Comparison of ENCODE assay signal across 17 cellular contexts in the genomic region with DNA sequence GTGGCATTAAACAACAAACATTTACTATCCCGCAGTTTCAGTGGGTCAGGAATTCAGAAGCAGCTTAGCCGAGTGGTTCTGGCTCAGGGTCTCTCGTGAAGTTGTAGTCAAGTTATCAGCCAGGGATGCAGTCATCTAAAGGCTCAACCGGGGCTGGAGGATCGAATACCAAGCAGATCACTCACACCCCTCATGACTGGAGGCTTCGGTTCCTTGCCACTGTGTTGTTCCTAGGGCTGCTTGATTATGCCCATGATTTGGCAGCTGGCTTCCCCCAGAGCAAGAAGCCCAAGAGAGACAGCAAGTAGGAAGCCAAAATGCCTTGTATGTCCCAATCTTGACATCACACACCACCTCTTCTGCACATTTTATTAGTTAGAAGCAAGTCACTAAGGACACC. TPM values are rescaled to one million over a fixed set of nuclear protein-coding genes. Genes with fewer than 3 reads are reported as not detected.
A peak's percentile ranks its signal among the peaks of the same experiment; 100 is the strongest.
DNase-seq lines count a peak whose midpoint lies in the region; ATAC-seq and TF ChIP-seq lines count a peak whose summit lies in the region.
"Had no signal": no experiment of that assay in that cellular context is flagged by ENCODE, and none has a peak within 500 bp of the region (broad histone marks: within the 10 kb centered on the region; RNA-seq: fewer than 3 reads in every experiment).

No MANE protein-coding gene starts in this region.

- H3K36me3 Mint-ChIP-seq in type B pancreatic cell (no peaks in the 10 kb centered on the region), immature natural killer cell (no peaks in the 10 kb centered on the region)
- no peaks in the 10 kb centered on the region for H3K36me3 Mint-ChIP-seq in activated T-helper 17 cell treated with anti-CD3 and anti-CD28 coated beads, Interleukin-2, amount 50 U/mL, for 72 hours (ENCODE audit: low read depth)
- H3K36me3 Mint-ChIP-seq: CD8-positive, alpha-beta memory T cell had no signal

- H3K4me3 Mint-ChIP-seq in type B pancreatic cell (no peak overlapping the region), immature natural killer cell (no peak overlapping the region)
- no peak overlapping the region for H3K4me3 Mint-ChIP-seq in activated T-helper 17 cell treated with anti-CD3 and anti-CD28 coated beads, Interleukin-2, amount 50 U/mL, for 72 hours
- H3K4me3 Mint-ChIP-seq: CD8-positive, alpha-beta memory T cell had no signal

- DNase-seq in HS-27A (ENCODE audit: low read depth) (peak; percentile 66), amniotic epithelial cell (ENCODE audit: low read depth) (peak; percentile 70), hepatic stellate cell (ENCODE audit: low spot score) (peak; percentile 70), type B pancreatic cell (ENCODE audit: extremely low spot score, unreplicated experiment) (no peak), immature natural killer cell (no peak)
- DNase-seq: activated CD4-positive, alpha-beta T cell treated with anti-CD3 and anti-CD28 coated beads, Interleukin-2, amount 50 U/mL, for 1 hour; activated T-cell treated with anti-CD3 and anti-CD28 coated beads, Interleukin-2, amount 50 U/mL, for 48 hours; adrenal gland; CD8-positive, alpha-beta memory T cell; dermis blood vessel endothelial cell; foreskin melanocyte; KG1; NCI-H1694 treated with DMSO at 0.1 percent for 48 hours; stimulated activated CD4-positive, alpha-beta T cell treated with anti-CD3 and anti-CD28 coated beads, Interleukin-4, amount 100 ng/mL, for 1 hour had no signal

- no peak for TF ChIP-seq CTCF in type B pancreatic cell (conservative IDR thresholded peaks at IDR 0.05)

- ATAC-seq in HG02981 (IDR thresholded peaks at IDR 0.05; ENCODE audit: unreplicated experiment) = no peak
- no peak for ATAC-seq in activated T-helper 17 cell treated with anti-CD3 and anti-CD28 coated beads, Interleukin-2, amount 50 U/mL, for 72 hours (replicated peaks)
- ATAC-seq: Right ventricle myocardium inferior had no signal

- H3K27me3 Mint-ChIP-seq in type B pancreatic cell = no peaks in the 10 kb centered on the region
- peaks cover 10% of the 10 kb centered on the region for H3K27me3 Mint-ChIP-seq in activated T-helper 17 cell treated with anti-CD3 and anti-CD28 coated beads, Interleukin-2, amount 50 U/mL, for 72 hours
- H3K27me3 Mint-ChIP-seq in immature natural killer cell (ENCODE audit: low read depth in 3 of 3) = peaks cover 0 to 5% (median 5%) of the 10 kb centered on the region in 3 donors

- H3K9me3 Mint-ChIP-seq in type B pancreatic cell (no peaks in the 10 kb centered on the region), immature natural killer cell (no peaks in the 10 kb centered on the region)
- no peaks in the 10 kb centered on the region for H3K9me3 Mint-ChIP-seq in activated T-helper 17 cell treated with anti-CD3 and anti-CD28 coated beads, Interleukin-2, amount 50 U/mL, for 72 hours
- H3K9me3 Mint-ChIP-seq: CD8-positive, alpha-beta memory T cell had no signal

- H3K27ac Mint-ChIP-seq in type B pancreatic cell (peak overlapping the region; percentile 99), immature natural killer cell (no peak overlapping the region)
- H3K27ac Mint-ChIP-seq in activated T-helper 17 cell treated with anti-CD3 and anti-CD28 coated beads, Interleukin-2, amount 50 U/mL, for 72 hours = no peak overlapping the region
- H3K27ac Mint-ChIP-seq: CD8-positive, alpha-beta memory T cell had no signal

- H3K4me1 Mint-ChIP-seq in type B pancreatic cell (ENCODE audit: unreplicated experiment) (peaks cover 31% of the 10 kb centered on the region), immature natural killer cell (no peaks in the 10 kb centered on the region)
- no peaks in the 10 kb centered on the region for H3K4me1 Mint-ChIP-seq in activated T-helper 17 cell treated with anti-CD3 and anti-CD28 coated beads, Interleukin-2, amount 50 U/mL, for 72 hours
- H3K4me1 Mint-ChIP-seq: CD8-positive, alpha-beta memory T cell had no signal

RNA-seq across cellular contexts. Expression of a gene that starts 33.9 kb away (rescaled TPM):
- total RNA-seq in type B pancreatic cell (ENCODE audit: low replicate concordance) = 26.3 and 82.5 TPM in 2 replicates
- under 1 TPM; 0.17 to 0.53 TPM for total RNA-seq in activated T-helper 17 cell treated with anti-CD3 and anti-CD28 coated beads, Interleukin-2, amount 50 U/mL, for 72 hours
- 1 to 10 TPM; 1.1 to 3.3 (median 2.0) TPM for polyA plus RNA-seq in immature natural killer cell
- polyA plus RNA-seq: CD8-positive, alpha-beta memory T cell had no signal

RNA-seq across cellular contexts. Expression of a gene that starts 46.0 kb away (rescaled TPM):
- total RNA-seq in type B pancreatic cell (ENCODE audit: low replicate concordance) = 8.9 and 10.1 TPM in 2 replicates
- not detected for total RNA-seq in activated T-helper 17 cell treated with anti-CD3 and anti-CD28 coated beads, Interleukin-2, amount 50 U/mL, for 72 hours
- not detected for polyA plus RNA-seq in immature natural killer cell
- polyA plus RNA-seq: CD8-positive, alpha-beta memory T cell had no signal

Comparison
In these comparisons a context has a peak if more than half of its experiments do, and no peak if none do; other contexts are left out.
1. DNase-seq: peak in HS-27A (single experiment), amniotic epithelial cell (single experiment) and hepatic stellate cell (single experiment); none in type B pancreatic cell (single experiment) and immature natural killer cell (0 of 3).
2. RNA of a gene that starts 33.9 kb away (total RNA-seq): 26.3 to 82.5 TPM in type B pancreatic cell; 0.17 to 0.53 TPM in activated T-helper 17 cell treated with anti-CD3 and anti-CD28 coated beads, Interleukin-2, amount 50 U/mL, for 72 hours; every median in the first group is over 10 times any median in the second.